Comparison of ENCODE assay signal across 1 cellular context in the genomic region with DNA sequence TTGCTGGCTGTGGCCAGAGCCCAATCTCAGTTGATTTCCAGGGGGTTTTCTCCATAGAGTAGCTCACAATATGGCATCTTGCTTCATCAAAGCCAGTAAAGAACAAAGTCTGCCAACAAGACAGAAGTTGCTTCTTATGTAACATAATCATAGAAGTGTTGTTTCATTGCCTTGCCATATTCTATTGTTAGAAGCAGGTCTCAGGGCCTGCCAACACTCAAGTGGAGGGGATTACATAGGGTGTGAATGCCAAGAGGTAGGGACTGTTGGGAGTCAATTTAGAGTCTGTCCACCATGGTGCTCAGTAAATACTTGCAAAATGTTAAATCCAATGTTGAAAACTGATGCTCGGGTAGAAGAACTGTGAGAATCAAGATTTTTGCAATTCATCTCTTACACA.
TF ChIP-seq lines count a peak whose summit lies in the region.

No MANE protein-coding gene starts in this region.

TF ChIP-seq in GM23338, 12 proteins besides CTCF, POLR2A, EP300 and RAD21 (continued from another document):
- TF ChIP-seq, protein P1, sequence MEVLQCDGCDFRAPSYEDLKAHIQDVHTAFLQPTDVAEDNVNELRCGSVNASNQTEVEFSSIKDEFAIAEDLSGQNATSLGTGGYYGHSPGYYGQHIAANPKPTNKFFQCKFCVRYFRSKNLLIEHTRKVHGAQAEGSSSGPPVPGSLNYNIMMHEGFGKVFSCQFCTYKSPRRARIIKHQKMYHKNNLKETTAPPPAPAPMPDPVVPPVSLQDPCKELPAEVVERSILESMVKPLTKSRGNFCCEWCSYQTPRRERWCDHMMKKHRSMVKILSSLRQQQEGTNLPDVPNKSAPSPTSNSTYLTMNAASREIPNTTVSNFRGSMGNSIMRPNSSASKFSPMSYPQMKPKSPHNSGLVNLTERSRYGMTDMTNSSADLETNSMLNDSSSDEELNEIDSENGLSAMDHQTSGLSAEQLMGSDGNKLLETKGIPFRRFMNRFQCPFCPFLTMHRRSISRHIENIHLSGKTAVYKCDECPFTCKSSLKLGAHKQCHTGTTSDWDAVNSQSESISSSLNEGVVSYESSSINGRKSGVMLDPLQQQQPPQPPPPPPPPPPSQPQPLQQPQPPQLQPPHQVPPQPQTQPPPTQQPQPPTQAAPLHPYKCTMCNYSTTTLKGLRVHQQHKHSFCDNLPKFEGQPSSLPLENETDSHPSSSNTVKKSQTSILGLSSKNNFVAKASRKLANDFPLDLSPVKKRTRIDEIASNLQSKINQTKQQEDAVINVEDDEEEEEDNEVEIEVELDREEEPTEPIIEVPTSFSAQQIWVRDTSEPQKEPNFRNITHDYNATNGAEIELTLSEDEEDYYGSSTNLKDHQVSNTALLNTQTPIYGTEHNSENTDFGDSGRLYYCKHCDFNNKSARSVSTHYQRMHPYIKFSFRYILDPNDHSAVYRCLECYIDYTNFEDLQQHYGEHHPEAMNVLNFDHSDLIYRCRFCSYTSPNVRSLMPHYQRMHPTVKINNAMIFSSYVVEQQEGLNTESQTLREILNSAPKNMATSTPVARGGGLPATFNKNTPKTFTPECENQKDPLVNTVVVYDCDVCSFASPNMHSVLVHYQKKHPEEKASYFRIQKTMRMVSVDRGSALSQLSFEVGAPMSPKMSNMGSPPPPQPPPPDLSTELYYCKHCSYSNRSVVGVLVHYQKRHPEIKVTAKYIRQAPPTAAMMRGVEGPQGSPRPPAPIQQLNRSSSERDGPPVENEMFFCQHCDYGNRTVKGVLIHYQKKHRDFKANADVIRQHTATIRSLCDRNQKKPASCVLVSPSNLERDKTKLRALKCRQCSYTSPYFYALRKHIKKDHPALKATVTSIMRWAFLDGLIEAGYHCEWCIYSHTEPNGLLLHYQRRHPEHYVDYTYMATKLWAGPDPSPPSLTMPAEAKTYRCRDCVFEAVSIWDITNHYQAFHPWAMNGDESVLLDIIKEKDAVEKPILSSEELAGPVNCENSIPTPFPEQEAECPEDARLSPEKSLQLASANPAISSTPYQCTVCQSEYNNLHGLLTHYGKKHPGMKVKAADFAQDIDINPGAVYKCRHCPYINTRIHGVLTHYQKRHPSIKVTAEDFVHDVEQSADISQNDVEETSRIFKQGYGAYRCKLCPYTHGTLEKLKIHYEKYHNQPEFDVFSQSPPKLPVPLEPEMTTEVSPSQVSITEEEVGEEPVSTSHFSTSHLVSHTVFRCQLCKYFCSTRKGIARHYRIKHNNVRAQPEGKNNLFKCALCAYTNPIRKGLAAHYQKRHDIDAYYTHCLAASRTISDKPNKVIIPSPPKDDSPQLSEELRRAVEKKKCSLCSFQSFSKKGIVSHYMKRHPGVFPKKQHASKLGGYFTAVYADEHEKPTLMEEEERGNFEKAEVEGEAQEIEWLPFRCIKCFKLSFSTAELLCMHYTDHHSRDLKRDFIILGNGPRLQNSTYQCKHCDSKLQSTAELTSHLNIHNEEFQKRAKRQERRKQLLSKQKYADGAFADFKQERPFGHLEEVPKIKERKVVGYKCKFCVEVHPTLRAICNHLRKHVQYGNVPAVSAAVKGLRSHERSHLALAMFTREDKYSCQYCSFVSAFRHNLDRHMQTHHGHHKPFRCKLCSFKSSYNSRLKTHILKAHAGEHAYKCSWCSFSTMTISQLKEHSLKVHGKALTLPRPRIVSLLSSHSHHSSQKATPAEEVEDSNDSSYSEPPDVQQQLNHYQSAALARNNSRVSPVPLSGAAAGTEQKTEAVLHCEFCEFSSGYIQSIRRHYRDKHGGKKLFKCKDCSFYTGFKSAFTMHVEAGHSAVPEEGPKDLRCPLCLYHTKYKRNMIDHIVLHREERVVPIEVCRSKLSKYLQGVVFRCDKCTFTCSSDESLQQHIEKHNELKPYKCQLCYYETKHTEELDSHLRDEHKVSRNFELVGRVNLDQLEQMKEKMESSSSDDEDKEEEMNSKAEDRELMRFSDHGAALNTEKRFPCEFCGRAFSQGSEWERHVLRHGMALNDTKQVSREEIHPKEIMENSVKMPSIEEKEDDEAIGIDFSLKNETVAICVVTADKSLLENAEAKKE (CRISPR knock-in tag; IDR thresholded peaks at IDR 0.05), result no peak
- TF ChIP-seq JUNB (IDR thresholded peaks at IDR 0.05; ENCODE audit: unreplicated experiment) (no peak), EZH2phosphoT487 (IDR thresholded peaks at IDR 0.05; ENCODE audit: unreplicated experiment) (no peak)
- TF ChIP-seq, protein P2, sequence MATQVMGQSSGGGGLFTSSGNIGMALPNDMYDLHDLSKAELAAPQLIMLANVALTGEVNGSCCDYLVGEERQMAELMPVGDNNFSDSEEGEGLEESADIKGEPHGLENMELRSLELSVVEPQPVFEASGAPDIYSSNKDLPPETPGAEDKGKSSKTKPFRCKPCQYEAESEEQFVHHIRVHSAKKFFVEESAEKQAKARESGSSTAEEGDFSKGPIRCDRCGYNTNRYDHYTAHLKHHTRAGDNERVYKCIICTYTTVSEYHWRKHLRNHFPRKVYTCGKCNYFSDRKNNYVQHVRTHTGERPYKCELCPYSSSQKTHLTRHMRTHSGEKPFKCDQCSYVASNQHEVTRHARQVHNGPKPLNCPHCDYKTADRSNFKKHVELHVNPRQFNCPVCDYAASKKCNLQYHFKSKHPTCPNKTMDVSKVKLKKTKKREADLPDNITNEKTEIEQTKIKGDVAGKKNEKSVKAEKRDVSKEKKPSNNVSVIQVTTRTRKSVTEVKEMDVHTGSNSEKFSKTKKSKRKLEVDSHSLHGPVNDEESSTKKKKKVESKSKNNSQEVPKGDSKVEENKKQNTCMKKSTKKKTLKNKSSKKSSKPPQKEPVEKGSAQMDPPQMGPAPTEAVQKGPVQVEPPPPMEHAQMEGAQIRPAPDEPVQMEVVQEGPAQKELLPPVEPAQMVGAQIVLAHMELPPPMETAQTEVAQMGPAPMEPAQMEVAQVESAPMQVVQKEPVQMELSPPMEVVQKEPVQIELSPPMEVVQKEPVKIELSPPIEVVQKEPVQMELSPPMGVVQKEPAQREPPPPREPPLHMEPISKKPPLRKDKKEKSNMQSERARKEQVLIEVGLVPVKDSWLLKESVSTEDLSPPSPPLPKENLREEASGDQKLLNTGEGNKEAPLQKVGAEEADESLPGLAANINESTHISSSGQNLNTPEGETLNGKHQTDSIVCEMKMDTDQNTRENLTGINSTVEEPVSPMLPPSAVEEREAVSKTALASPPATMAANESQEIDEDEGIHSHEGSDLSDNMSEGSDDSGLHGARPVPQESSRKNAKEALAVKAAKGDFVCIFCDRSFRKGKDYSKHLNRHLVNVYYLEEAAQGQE (IDR thresholded peaks at IDR 0.05; ENCODE audit: unreplicated experiment), result no peak
